In the genomic region with DNA sequence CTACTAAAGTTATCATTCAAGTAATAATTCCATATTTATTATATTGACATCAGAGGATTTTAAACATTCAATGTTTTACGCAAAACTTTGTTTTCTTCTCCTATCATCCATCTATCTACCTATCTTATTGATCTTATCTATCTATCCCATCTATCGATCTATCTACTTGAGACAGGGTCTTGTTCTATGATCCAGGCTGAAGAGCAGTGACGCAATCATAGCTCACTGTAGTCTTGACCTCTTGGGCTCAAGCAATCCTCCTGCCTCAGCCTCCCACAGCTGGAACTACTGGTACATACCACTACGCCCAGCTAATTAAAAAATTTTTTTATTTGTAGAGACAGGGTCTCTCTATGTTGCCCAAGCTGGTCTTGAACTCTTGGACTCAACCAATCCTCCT, we compare ENCODE assay signal across 8 cellular contexts.
"Had no signal": no experiment of that assay in that cellular context is flagged by ENCODE, and none has a peak within 500 bp of the region (broad histone marks: within the 10 kb centered on the region; RNA-seq: fewer than 3 reads in every experiment).

No MANE protein-coding gene starts in this region.

- H3K4me3 ChIP-seq: GM23338, HAP-1 had no signal

- FAIRE-seq: HTR-8/SVneo had no signal

- ATAC-seq: GM23338, HCT116 had no signal

- DNase-seq: H7, HFFc6, Kasumi-1, KG1 had no signal

- H3K4me2 ChIP-seq: GM23338 had no signal

- H3K36me3 ChIP-seq: HAP-1 had no signal

- H2AFZ ChIP-seq: GM23338 had no signal
